In genomic region chr7:44172352-44172751, GRCh38 we compare ENCODE assay signal across 1 cellular context.
TF ChIP-seq lines count a peak whose summit lies in the region.

No MANE protein-coding gene starts in this region.

TF ChIP-seq in H1, 55 proteins besides CTCF, POLR2A, EP300 and RAD21:
- no peak for TF ChIP-seq JUND (IDR thresholded peaks at IDR 0.05; ENCODE audit: low read length)
- no peak for TF ChIP-seq BACH1 (IDR thresholded peaks at IDR 0.05; ENCODE audit: low read length)
- no peak for TF ChIP-seq TBP (IDR thresholded peaks at IDR 0.05; ENCODE audit: low read depth, low read length)
- no peak for TF ChIP-seq ASH2L (IDR thresholded peaks at IDR 0.05; ENCODE audit: low read length)
- TF ChIP-seq HDAC6 (IDR thresholded peaks at IDR 0.05; ENCODE audit: low read depth, low read length) = no peak
- no peak for TF ChIP-seq SP4 (IDR thresholded peaks at IDR 0.05; ENCODE audit: low read length)
- TF ChIP-seq GABPA (IDR thresholded peaks at IDR 0.05; ENCODE audit: borderline replicate concordance, insufficient read depth, low read length) = no peak
- no peak for TF ChIP-seq CHD2 (IDR thresholded peaks at IDR 0.05; ENCODE audit: low read length)
- TF ChIP-seq NRF1 (IDR thresholded peaks at IDR 0.05; ENCODE audit: low read depth, low read length) = no peak
- TF ChIP-seq PHF8 (conservative IDR thresholded peaks at IDR 0.05; ENCODE audit: low read depth, low read length) = no peak
- no peak for TF ChIP-seq CEBPB (IDR thresholded peaks at IDR 0.05; ENCODE audit: low read depth, low read length)
TF ChIP-seq in H1: peak in this region for 0.
